1 cellular context compared by ENCODE assay signal in the genomic region with DNA sequence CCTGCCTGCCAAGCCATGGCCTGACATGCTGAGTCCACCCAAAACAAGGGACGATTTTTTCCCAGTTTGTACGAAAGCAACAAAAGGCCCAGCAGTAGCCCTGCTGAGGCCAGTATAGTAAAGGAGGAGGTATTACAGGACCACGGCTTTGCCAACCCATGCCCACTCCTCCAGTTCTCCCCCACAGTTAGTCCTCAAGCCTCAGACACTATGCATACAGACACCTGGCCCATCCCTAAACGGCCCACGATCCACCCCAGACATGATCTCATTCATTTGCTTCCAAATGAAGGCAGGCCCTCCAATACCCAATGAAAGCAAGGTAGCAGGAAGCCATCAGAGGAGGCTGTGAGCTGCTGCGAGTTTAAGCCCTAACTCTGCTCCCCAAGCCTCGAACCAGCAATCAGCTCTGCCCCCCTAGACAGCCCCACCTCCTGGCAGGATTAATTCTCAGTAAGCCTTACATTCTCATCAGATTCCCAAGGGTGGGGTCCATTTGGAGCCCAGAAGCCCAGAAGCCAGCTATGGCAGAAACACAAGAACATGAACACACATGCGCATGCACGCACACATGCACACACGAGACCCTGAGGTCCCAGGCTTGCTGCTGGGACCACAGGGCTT.
TF ChIP-seq lines count a peak whose summit lies in the region.

No MANE protein-coding gene starts in this region.

TF ChIP-seq in GM23338, 12 proteins besides CTCF, POLR2A, EP300 and RAD21:
- TF ChIP-seq, protein P1, sequence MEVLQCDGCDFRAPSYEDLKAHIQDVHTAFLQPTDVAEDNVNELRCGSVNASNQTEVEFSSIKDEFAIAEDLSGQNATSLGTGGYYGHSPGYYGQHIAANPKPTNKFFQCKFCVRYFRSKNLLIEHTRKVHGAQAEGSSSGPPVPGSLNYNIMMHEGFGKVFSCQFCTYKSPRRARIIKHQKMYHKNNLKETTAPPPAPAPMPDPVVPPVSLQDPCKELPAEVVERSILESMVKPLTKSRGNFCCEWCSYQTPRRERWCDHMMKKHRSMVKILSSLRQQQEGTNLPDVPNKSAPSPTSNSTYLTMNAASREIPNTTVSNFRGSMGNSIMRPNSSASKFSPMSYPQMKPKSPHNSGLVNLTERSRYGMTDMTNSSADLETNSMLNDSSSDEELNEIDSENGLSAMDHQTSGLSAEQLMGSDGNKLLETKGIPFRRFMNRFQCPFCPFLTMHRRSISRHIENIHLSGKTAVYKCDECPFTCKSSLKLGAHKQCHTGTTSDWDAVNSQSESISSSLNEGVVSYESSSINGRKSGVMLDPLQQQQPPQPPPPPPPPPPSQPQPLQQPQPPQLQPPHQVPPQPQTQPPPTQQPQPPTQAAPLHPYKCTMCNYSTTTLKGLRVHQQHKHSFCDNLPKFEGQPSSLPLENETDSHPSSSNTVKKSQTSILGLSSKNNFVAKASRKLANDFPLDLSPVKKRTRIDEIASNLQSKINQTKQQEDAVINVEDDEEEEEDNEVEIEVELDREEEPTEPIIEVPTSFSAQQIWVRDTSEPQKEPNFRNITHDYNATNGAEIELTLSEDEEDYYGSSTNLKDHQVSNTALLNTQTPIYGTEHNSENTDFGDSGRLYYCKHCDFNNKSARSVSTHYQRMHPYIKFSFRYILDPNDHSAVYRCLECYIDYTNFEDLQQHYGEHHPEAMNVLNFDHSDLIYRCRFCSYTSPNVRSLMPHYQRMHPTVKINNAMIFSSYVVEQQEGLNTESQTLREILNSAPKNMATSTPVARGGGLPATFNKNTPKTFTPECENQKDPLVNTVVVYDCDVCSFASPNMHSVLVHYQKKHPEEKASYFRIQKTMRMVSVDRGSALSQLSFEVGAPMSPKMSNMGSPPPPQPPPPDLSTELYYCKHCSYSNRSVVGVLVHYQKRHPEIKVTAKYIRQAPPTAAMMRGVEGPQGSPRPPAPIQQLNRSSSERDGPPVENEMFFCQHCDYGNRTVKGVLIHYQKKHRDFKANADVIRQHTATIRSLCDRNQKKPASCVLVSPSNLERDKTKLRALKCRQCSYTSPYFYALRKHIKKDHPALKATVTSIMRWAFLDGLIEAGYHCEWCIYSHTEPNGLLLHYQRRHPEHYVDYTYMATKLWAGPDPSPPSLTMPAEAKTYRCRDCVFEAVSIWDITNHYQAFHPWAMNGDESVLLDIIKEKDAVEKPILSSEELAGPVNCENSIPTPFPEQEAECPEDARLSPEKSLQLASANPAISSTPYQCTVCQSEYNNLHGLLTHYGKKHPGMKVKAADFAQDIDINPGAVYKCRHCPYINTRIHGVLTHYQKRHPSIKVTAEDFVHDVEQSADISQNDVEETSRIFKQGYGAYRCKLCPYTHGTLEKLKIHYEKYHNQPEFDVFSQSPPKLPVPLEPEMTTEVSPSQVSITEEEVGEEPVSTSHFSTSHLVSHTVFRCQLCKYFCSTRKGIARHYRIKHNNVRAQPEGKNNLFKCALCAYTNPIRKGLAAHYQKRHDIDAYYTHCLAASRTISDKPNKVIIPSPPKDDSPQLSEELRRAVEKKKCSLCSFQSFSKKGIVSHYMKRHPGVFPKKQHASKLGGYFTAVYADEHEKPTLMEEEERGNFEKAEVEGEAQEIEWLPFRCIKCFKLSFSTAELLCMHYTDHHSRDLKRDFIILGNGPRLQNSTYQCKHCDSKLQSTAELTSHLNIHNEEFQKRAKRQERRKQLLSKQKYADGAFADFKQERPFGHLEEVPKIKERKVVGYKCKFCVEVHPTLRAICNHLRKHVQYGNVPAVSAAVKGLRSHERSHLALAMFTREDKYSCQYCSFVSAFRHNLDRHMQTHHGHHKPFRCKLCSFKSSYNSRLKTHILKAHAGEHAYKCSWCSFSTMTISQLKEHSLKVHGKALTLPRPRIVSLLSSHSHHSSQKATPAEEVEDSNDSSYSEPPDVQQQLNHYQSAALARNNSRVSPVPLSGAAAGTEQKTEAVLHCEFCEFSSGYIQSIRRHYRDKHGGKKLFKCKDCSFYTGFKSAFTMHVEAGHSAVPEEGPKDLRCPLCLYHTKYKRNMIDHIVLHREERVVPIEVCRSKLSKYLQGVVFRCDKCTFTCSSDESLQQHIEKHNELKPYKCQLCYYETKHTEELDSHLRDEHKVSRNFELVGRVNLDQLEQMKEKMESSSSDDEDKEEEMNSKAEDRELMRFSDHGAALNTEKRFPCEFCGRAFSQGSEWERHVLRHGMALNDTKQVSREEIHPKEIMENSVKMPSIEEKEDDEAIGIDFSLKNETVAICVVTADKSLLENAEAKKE (CRISPR knock-in tag; IDR thresholded peaks at IDR 0.05): no peak
- TF ChIP-seq NANOG (IDR thresholded peaks at IDR 0.05; ENCODE audit: borderline replicate concordance) (no peak), EZH2 (IDR thresholded peaks at IDR 0.05; ENCODE audit: low read depth, unreplicated experiment) (no peak), ZNF331 (CRISPR knock-in tag; IDR thresholded peaks at IDR 0.05; ENCODE audit: low read depth) (no peak), JUNB (IDR thresholded peaks at IDR 0.05; ENCODE audit: unreplicated experiment) (no peak), ZNF114 (CRISPR knock-in tag; IDR thresholded peaks at IDR 0.05) (no peak), EZH2phosphoT487 (IDR thresholded peaks at IDR 0.05; ENCODE audit: unreplicated experiment) (no peak), STAT1 (IDR thresholded peaks at IDR 0.05; ENCODE audit: unreplicated experiment) (no peak), POLR2AphosphoS5 (IDR thresholded peaks at IDR 0.05; ENCODE audit: low read depth) (no peak), CREB1 (CRISPR knock-in tag; IDR thresholded peaks at IDR 0.05; ENCODE audit: low read depth) (no peak), REST (IDR thresholded peaks at IDR 0.05; ENCODE audit: unreplicated experiment) (no peak)
- TF ChIP-seq, protein P2, sequence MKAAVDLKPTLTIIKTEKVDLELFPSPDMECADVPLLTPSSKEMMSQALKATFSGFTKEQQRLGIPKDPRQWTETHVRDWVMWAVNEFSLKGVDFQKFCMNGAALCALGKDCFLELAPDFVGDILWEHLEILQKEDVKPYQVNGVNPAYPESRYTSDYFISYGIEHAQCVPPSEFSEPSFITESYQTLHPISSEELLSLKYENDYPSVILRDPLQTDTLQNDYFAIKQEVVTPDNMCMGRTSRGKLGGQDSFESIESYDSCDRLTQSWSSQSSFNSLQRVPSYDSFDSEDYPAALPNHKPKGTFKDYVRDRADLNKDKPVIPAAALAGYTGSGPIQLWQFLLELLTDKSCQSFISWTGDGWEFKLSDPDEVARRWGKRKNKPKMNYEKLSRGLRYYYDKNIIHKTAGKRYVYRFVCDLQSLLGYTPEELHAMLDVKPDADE (IDR thresholded peaks at IDR 0.05): no peak
